In the genomic region with DNA sequence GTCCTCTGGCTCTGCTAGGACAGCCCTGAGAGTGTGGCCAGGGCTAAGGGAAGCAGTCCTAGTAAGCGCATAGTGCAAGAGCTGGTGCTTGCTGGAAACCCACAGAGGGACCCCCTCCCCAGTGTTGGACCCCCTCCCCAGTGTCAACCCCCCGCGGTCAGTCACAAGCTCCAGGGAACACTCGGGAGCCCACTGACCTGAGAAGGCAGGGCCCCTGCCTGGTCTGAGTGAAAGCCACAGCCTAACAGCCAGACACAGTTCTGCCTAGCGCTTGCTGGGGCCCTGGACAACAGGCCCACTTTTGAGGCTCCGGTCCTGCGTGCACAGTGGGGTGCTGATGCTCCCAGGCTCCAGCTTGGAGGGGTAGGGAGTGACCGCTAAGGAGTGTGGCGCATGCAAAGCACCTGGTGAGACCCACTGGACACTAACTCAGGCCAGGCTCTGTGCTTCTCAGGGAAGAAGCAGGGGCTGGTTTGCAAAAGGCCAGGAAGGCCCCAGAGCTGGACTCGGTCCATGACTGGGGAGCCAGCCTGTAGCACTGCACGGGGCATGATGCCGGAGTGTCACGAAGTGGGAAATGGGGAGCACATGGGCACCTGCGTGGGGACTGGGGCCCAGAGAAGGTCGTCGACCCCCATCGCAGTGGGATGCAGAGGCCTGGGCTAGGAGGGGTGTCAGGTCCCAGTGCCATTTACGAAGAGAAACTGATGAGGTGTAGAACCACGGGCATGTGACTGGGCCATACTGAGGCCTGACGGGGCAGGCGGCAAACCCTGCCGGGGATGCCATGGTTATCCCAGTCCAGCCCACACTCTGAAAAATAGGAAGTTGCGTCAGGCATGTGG, we compare ENCODE assay signal across 1 cellular context.
TF ChIP-seq lines count a peak whose summit lies in the region.

No MANE protein-coding gene starts in this region.

TF ChIP-seq in GM23338, 12 proteins besides CTCF, POLR2A, EP300 and RAD21:
- TF ChIP-seq ZNF114 (CRISPR knock-in tag; IDR thresholded peaks at IDR 0.05) (no peak), NANOG (IDR thresholded peaks at IDR 0.05; ENCODE audit: borderline replicate concordance) (no peak), EZH2phosphoT487 (IDR thresholded peaks at IDR 0.05; ENCODE audit: unreplicated experiment) (no peak), JUNB (IDR thresholded peaks at IDR 0.05; ENCODE audit: unreplicated experiment) (no peak), POLR2AphosphoS5 (IDR thresholded peaks at IDR 0.05; ENCODE audit: low read depth) (no peak), ETS1 (IDR thresholded peaks at IDR 0.05) (no peak), ZNF331 (CRISPR knock-in tag; IDR thresholded peaks at IDR 0.05; ENCODE audit: low read depth) (no peak), EZH2 (IDR thresholded peaks at IDR 0.05; ENCODE audit: low read depth, unreplicated experiment) (no peak), CREB1 (CRISPR knock-in tag; IDR thresholded peaks at IDR 0.05; ENCODE audit: low read depth) (no peak), STAT1 (IDR thresholded peaks at IDR 0.05; ENCODE audit: unreplicated experiment) (no peak)
- TF ChIP-seq, protein P1, sequence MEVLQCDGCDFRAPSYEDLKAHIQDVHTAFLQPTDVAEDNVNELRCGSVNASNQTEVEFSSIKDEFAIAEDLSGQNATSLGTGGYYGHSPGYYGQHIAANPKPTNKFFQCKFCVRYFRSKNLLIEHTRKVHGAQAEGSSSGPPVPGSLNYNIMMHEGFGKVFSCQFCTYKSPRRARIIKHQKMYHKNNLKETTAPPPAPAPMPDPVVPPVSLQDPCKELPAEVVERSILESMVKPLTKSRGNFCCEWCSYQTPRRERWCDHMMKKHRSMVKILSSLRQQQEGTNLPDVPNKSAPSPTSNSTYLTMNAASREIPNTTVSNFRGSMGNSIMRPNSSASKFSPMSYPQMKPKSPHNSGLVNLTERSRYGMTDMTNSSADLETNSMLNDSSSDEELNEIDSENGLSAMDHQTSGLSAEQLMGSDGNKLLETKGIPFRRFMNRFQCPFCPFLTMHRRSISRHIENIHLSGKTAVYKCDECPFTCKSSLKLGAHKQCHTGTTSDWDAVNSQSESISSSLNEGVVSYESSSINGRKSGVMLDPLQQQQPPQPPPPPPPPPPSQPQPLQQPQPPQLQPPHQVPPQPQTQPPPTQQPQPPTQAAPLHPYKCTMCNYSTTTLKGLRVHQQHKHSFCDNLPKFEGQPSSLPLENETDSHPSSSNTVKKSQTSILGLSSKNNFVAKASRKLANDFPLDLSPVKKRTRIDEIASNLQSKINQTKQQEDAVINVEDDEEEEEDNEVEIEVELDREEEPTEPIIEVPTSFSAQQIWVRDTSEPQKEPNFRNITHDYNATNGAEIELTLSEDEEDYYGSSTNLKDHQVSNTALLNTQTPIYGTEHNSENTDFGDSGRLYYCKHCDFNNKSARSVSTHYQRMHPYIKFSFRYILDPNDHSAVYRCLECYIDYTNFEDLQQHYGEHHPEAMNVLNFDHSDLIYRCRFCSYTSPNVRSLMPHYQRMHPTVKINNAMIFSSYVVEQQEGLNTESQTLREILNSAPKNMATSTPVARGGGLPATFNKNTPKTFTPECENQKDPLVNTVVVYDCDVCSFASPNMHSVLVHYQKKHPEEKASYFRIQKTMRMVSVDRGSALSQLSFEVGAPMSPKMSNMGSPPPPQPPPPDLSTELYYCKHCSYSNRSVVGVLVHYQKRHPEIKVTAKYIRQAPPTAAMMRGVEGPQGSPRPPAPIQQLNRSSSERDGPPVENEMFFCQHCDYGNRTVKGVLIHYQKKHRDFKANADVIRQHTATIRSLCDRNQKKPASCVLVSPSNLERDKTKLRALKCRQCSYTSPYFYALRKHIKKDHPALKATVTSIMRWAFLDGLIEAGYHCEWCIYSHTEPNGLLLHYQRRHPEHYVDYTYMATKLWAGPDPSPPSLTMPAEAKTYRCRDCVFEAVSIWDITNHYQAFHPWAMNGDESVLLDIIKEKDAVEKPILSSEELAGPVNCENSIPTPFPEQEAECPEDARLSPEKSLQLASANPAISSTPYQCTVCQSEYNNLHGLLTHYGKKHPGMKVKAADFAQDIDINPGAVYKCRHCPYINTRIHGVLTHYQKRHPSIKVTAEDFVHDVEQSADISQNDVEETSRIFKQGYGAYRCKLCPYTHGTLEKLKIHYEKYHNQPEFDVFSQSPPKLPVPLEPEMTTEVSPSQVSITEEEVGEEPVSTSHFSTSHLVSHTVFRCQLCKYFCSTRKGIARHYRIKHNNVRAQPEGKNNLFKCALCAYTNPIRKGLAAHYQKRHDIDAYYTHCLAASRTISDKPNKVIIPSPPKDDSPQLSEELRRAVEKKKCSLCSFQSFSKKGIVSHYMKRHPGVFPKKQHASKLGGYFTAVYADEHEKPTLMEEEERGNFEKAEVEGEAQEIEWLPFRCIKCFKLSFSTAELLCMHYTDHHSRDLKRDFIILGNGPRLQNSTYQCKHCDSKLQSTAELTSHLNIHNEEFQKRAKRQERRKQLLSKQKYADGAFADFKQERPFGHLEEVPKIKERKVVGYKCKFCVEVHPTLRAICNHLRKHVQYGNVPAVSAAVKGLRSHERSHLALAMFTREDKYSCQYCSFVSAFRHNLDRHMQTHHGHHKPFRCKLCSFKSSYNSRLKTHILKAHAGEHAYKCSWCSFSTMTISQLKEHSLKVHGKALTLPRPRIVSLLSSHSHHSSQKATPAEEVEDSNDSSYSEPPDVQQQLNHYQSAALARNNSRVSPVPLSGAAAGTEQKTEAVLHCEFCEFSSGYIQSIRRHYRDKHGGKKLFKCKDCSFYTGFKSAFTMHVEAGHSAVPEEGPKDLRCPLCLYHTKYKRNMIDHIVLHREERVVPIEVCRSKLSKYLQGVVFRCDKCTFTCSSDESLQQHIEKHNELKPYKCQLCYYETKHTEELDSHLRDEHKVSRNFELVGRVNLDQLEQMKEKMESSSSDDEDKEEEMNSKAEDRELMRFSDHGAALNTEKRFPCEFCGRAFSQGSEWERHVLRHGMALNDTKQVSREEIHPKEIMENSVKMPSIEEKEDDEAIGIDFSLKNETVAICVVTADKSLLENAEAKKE (CRISPR knock-in tag; IDR thresholded peaks at IDR 0.05), result no peak
- TF ChIP-seq, protein P2, sequence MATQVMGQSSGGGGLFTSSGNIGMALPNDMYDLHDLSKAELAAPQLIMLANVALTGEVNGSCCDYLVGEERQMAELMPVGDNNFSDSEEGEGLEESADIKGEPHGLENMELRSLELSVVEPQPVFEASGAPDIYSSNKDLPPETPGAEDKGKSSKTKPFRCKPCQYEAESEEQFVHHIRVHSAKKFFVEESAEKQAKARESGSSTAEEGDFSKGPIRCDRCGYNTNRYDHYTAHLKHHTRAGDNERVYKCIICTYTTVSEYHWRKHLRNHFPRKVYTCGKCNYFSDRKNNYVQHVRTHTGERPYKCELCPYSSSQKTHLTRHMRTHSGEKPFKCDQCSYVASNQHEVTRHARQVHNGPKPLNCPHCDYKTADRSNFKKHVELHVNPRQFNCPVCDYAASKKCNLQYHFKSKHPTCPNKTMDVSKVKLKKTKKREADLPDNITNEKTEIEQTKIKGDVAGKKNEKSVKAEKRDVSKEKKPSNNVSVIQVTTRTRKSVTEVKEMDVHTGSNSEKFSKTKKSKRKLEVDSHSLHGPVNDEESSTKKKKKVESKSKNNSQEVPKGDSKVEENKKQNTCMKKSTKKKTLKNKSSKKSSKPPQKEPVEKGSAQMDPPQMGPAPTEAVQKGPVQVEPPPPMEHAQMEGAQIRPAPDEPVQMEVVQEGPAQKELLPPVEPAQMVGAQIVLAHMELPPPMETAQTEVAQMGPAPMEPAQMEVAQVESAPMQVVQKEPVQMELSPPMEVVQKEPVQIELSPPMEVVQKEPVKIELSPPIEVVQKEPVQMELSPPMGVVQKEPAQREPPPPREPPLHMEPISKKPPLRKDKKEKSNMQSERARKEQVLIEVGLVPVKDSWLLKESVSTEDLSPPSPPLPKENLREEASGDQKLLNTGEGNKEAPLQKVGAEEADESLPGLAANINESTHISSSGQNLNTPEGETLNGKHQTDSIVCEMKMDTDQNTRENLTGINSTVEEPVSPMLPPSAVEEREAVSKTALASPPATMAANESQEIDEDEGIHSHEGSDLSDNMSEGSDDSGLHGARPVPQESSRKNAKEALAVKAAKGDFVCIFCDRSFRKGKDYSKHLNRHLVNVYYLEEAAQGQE (IDR thresholded peaks at IDR 0.05; ENCODE audit: unreplicated experiment), result no peak
